Comparison of ENCODE assay signal across 22 cellular contexts in genomic region chr16:3592559-3592958, GRCh38. TPM values are rescaled to one million over a fixed set of nuclear protein-coding genes. Genes with fewer than 3 reads are reported as not detected.
DNase-seq lines count a peak whose midpoint lies in the region; ATAC-seq, FAIRE-seq and TF ChIP-seq lines count a peak whose summit lies in the region.
"Had no signal": no experiment of that assay in that cellular context is flagged by ENCODE, and none has a peak within 500 bp of the region (broad histone marks: within the 10 kb centered on the region; RNA-seq: fewer than 3 reads in every experiment).

No MANE protein-coding gene starts in this region.

- no peaks in the 10 kb centered on the region for H3K9me3 ChIP-seq in BLaER1 treated with 17β-estradiol and CSF1 and Interleukin-3, amounts not matched to agents 10 nM and 100 nM (replicated peaks in 1 of 11)
- H3K9me3 ChIP-seq in left ventricle myocardium inferior (replicated peaks) (no peaks in the 10 kb centered on the region), osteoblast (ENCODE audit: low read depth, low read length) (no peaks in the 10 kb centered on the region)
- H3K9me3 ChIP-seq: Peyer's patch, SK-N-SH had no signal

- H3K27ac Mint-ChIP-seq in central memory CD8-positive, alpha-beta T cell (ENCODE audit: low read depth) = peak overlapping the region; percentile 22
- H3K27ac Mint-ChIP-seq: CD4-positive, CD25-positive, alpha-beta regulatory T cell had no signal

- H3K9ac ChIP-seq in BLaER1 treated with 17β-estradiol and CSF1 and Interleukin-3, amounts not matched to agents 10 nM and 100 nM = peak overlapping the region in 1 of 11 experiments; percentile 36; a peak in 1 of 22 replicates
- H3K9ac ChIP-seq: SK-N-SH had no signal

- peaks cover 37 to 98% (median 65%) of the 10 kb centered on the region in 10 experiments for H3K4me1 ChIP-seq in BLaER1 treated with 17β-estradiol and CSF1 and Interleukin-3, amounts not matched to agents 10 nM and 100 nM
- H3K4me1 ChIP-seq in left ventricle myocardium inferior (peaks cover 24% of the 10 kb centered on the region), osteoblast (ENCODE audit: insufficient read depth, low read length) (no peaks in the 10 kb centered on the region)
- H3K4me1 ChIP-seq: Peyer's patch had no signal

- H3K79me2 ChIP-seq in osteoblast (ENCODE audit: insufficient read depth, low read length) = no peaks in the 10 kb centered on the region

- no peak for TF ChIP-seq POLR2A in GM18505 (IDR thresholded peaks at IDR 0.05; ENCODE audit: borderline replicate concordance, extremely low read depth, insufficient read depth, insufficient read length)

- H3K36me3 Mint-ChIP-seq in central memory CD8-positive, alpha-beta T cell (ENCODE audit: insufficient read depth) = peaks cover 10% of the 10 kb centered on the region

- peak overlapping the region in 2 of 11 experiments; percentile 94 to 96; a peak in 2 of 22 replicates for H3K27ac ChIP-seq in BLaER1 treated with 17β-estradiol and CSF1 and Interleukin-3, amounts not matched to agents 10 nM and 100 nM
- H3K27ac ChIP-seq in left ventricle myocardium inferior (replicated peaks) (peak overlapping the region; percentile 82), osteoblast (ENCODE audit: low read depth, low read length) (no peak overlapping the region)
- H3K27ac ChIP-seq: HL-60, Peyer's patch had no signal

- no peaks in the 10 kb centered on the region for H3K27me3 Mint-ChIP-seq in central memory CD8-positive, alpha-beta T cell
- H3K27me3 Mint-ChIP-seq: CD4-positive, CD25-positive, alpha-beta regulatory T cell had no signal

- no peak overlapping the region for H3K4me3 ChIP-seq in BLaER1 treated with 17β-estradiol and CSF1 and Interleukin-3, amounts not matched to agents 10 nM and 100 nM
- no peak overlapping the region for H3K4me3 ChIP-seq in left ventricle myocardium inferior
- H3K4me3 ChIP-seq in osteoblast (ENCODE audit: insufficient read depth, low read length) = no peak overlapping the region
- H3K4me3 ChIP-seq: Peyer's patch had no signal

- FAIRE-seq in D721Med (lab: Jason Lieb, UNC) = no peak
- FAIRE-seq: H1 had no signal

- TF ChIP-seq CTCF in left ventricle myocardium inferior (IDR thresholded peaks at IDR 0.05; ENCODE audit: borderline replicate concordance) = no peak
- no peak for TF ChIP-seq CTCF in osteoblast (IDR thresholded peaks at IDR 0.05; ENCODE audit: extremely low read depth, low read depth, low read length)
- TF ChIP-seq CTCF in D721Med (IDR thresholded peaks at IDR 0.05; ENCODE audit: insufficient read depth, missing control alignments) = no peak

- H3K27me3 ChIP-seq in BLaER1 treated with 17β-estradiol and CSF1 and Interleukin-3, amounts not matched to agents 10 nM and 100 nM = no peaks in the 10 kb centered on the region
- H3K27me3 ChIP-seq in left ventricle myocardium inferior (ENCODE audit: low read depth) = no peaks in the 10 kb centered on the region
- no peaks in the 10 kb centered on the region for H3K27me3 ChIP-seq in osteoblast (ENCODE audit: insufficient read depth, low read length)
- H3K27me3 ChIP-seq: Peyer's patch had no signal

- no peaks in the 10 kb centered on the region for H3K9me3 Mint-ChIP-seq in central memory CD8-positive, alpha-beta T cell
- H3K9me3 Mint-ChIP-seq: CD4-positive, CD25-positive, alpha-beta regulatory T cell had no signal

- peaks cover 0 to 59% (median 18%) of the 10 kb centered on the region in 11 experiments; a peak in 12 of 22 replicates for H3K36me3 ChIP-seq in BLaER1 treated with 17β-estradiol and CSF1 and Interleukin-3, amounts not matched to agents 10 nM and 100 nM
- H3K36me3 ChIP-seq in left ventricle myocardium inferior = peaks cover 15% of the 10 kb centered on the region
- peaks cover 11% of the 10 kb centered on the region for H3K36me3 ChIP-seq in osteoblast (ENCODE audit: insufficient read depth, low read length)

- peak overlapping the region in 8 of 11 experiments; percentile 95 to 100 (median 98); a peak in 13 of 22 replicates for H3K4me2 ChIP-seq in BLaER1 treated with 17β-estradiol and CSF1 and Interleukin-3, amounts not matched to agents 10 nM and 100 nM
- no peak overlapping the region for H3K4me2 ChIP-seq in osteoblast (ENCODE audit: insufficient read depth, low read length)
- H3K4me2 ChIP-seq: SK-N-SH had no signal

- H3K4me3 Mint-ChIP-seq in central memory CD8-positive, alpha-beta T cell = no peak overlapping the region
- H3K4me3 Mint-ChIP-seq: CD4-positive, CD25-positive, alpha-beta regulatory T cell had no signal

- DNase-seq in central memory CD8-positive, alpha-beta T cell (ENCODE audit: low spot score in 2 of 2) = no peak
- DNase-seq in left ventricle myocardium inferior = peak; percentile 36
- peak; percentile 53 for DNase-seq in osteoblast (ENCODE audit: insufficient read length, low spot score, missing footprints)
- DNase-seq in D721Med (ENCODE audit: insufficient read length, low spot score) = no peak
- DNase-seq: CD4-positive, CD25-positive, alpha-beta regulatory T cell; DMS53; HCEC 1CT; NCI-H1092; NCI-H1417 treated with DMSO at 0.1 percent for 48 hours; NCI-H1694 treated with DMSO at 0.1 percent for 48 hours; NCI-H2081; NCI-H226; NCI-H510A; NCI-H69; Peyer's patch; SK-N-SH had no signal

- intact Hi-C loops in left ventricle myocardium inferior (cut with micrococcal nuclease) = no loop called here

- peaks cover 7% of the 10 kb centered on the region for H3K4me1 Mint-ChIP-seq in central memory CD8-positive, alpha-beta T cell

- ATAC-seq in central memory CD8-positive, alpha-beta T cell (replicated peaks; ENCODE audit: extremely low read depth, poor library complexity, severe bottlenecking) = no peak
- ATAC-seq in GM18505 (IDR thresholded peaks at IDR 0.05; ENCODE audit: unreplicated experiment) = no peak
- ATAC-seq in HG03354 (IDR thresholded peaks at IDR 0.05; ENCODE audit: poor library complexity, severe bottlenecking, unreplicated experiment) = no peak

- H2AFZ ChIP-seq in osteoblast (ENCODE audit: low read length) = no peak overlapping the region

- peaks cover 0 to 9% (median 0%) of the 10 kb centered on the region in 11 experiments; a peak in 4 of 22 replicates for H4K20me1 ChIP-seq in BLaER1 treated with 17β-estradiol and CSF1 and Interleukin-3, amounts not matched to agents 10 nM and 100 nM
- no peaks in the 10 kb centered on the region for H4K20me1 ChIP-seq in osteoblast (ENCODE audit: insufficient read depth, low read length)

RNA-seq across cellular contexts. Expression of gene NLRC3, which starts 15.4 kb away (rescaled TPM):
- total RNA-seq in left ventricle myocardium inferior (0.93 TPM), osteoblast (under 0.01 and 0.29 TPM in 2 replicates)
- total RNA-seq: G401 had no signal

RNA-seq across cellular contexts. Expression of gene SLX4, which starts 18.8 kb away (rescaled TPM):
- 2.5 TPM for total RNA-seq in left ventricle myocardium inferior
- 4.0 and 4.7 TPM in 2 replicates for total RNA-seq in osteoblast

Comparison
In these comparisons a context has a peak if more than half of its experiments do, and no peak if none do; other contexts are left out.
1. DNase-seq: peak in left ventricle myocardium inferior (single experiment) and osteoblast (single experiment); none in central memory CD8-positive, alpha-beta T cell (0 of 2) and D721Med (single experiment).